In genomic region chr16:68264128-68265077, GRCh38 we compare ENCODE assay signal across 8 cellular contexts. TPM values are rescaled to one million over a fixed set of nuclear protein-coding genes. Genes with fewer than 3 reads are reported as not detected.
DNase-seq lines count a peak whose midpoint lies in the region; ATAC-seq and TF ChIP-seq lines count a peak whose summit lies in the region.

TSS of gene SLC7A6 (plus strand) at chr16:68264526. CDS start at chr16:68274727, 10,201 bp downstream.

- TF ChIP-seq POLR2A in lower leg skin (IDR thresholded peaks at IDR 0.05) = no peak

- DNase-seq in NCI-H524 (lab: John Stamatoyannopoulos, UW) (peak; percentile 47 to 69), NCI-H524 treated with DMSO at 0.1 percent for 48 hours (lab: John Stamatoyannopoulos, UW) (no peak), NCI-H2107 treated with DMSO at 0.1 percent for 48 hours (lab: John Stamatoyannopoulos, UW; ENCODE audit: unreplicated experiment) (peak; percentile 44), dermis microvascular lymphatic vessel endothelial cell (ENCODE audit: low read depth in 2 of 2) (peak in 1 of 2 donors; percentile 79), lower leg skin (ENCODE audit: low spot score in 2 of 2) (peak in 1 of 2 donors; percentile 94)
- DNase-seq in activated CD4-positive, alpha-beta T cell treated with anti-CD3 and anti-CD28 coated beads, Interleukin-2, amount 50 U/mL, for 1 hour = peak; percentile 79
- DNase-seq in stimulated activated CD4-positive, alpha-beta T cell treated with anti-CD3 and anti-CD28 coated beads, Interleukin-4, amount 100 ng/mL, for 48 hours (ENCODE audit: low read depth in 2 of 2) = peak; percentile 80 to 82

- ATAC-seq in HG02840 (IDR thresholded peaks at IDR 0.05; ENCODE audit: low FRiP score, unreplicated experiment) = peak; percentile 67

- WGBS in lower leg skin, 2 donors = 0 to 1% methylated on average over 54 to 75 of the region's 123 CpGs

- H3K4me3 ChIP-seq in lower leg skin (ENCODE audit: low read depth, poor library complexity, severe bottlenecking) = peak within 1 kb of the TSS; percentile 80

- intact Hi-C loops in lower leg skin (cut with DNase I; ENCODE audit: low total_unique reads) = loop anchor here (5.0 kb wide), 1 partner anchor 63 kb away; no protein-coding TSS in a partner anchor

- peak in 1 of 3 donors; percentile 64 for TF ChIP-seq CTCF in lower leg skin (IDR thresholded peaks at IDR 0.05)

RNA-seq across cellular contexts. Expression of gene SLC7A6, which starts in this region (rescaled TPM):
- total RNA-seq in dermis microvascular lymphatic vessel endothelial cell = 10.5 and 15.2 TPM in 2 replicates
- total RNA-seq in lower leg skin = 10 to 100 TPM; 23.4 to 55.6 (median 37.4) TPM
